1 cellular context compared by ENCODE assay signal in the genomic region with DNA sequence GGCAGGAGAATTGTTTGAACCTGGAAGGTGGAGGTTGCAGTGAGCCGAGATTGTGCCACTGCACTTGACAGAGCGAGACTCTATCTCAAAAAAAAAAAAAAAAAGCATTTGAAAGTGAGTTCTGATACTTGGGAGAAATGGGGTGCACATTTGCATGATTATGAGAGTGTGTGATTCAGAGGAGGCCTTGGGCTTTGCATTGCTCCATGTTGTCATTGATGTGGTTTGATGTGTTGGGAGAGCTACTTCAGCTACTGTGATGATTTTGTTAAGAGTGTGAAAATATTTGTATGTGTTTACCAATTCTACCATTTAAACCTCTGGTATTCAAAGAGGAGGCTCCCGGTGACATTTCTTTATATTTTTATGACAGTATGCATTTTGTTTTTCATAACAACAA.
TF ChIP-seq lines count a peak whose summit lies in the region.

No MANE protein-coding gene starts in this region.

TF ChIP-seq in H1, 55 proteins besides CTCF, POLR2A, EP300 and RAD21:
- TF ChIP-seq BACH1 (IDR thresholded peaks at IDR 0.05; ENCODE audit: low read length) (no peak), SP4 (IDR thresholded peaks at IDR 0.05; ENCODE audit: low read length) (no peak), RXRA (IDR thresholded peaks at IDR 0.05; ENCODE audit: insufficient read depth, low read depth, low read length) (no peak), CBX8 (IDR thresholded peaks at IDR 0.05; ENCODE audit: borderline replicate concordance, low read depth, low read length) (no peak), JUN (IDR thresholded peaks at IDR 0.05; ENCODE audit: low read depth, low read length) (no peak), ZNF274 (IDR thresholded peaks at IDR 0.05; ENCODE audit: borderline replicate concordance, extremely low read depth, low read length) (no peak)
